In the genomic region with DNA sequence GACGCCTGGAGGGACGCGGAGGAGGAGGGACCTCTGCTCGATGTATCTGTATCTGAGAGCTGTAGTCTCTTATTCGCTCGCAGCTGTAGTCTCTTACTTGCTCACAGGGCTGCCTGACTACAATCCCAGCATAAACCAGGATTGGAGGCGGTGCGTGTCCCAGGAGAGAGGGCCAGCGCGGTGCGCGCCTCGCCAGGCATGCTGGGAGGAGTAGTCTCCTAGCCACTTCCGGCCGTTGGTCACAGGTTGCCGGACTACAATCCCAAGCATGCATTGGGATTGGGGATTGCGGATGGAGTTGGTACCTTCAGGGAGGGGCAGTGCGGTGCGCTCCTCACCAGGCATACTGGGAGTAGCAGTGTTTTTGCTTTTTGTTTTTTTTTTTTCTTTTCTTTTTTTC, we compare ENCODE assay signal across 1 cellular context.
TF ChIP-seq lines count a peak whose summit lies in the region.

No MANE protein-coding gene starts in this region.

TF ChIP-seq in HEK293, 187 proteins besides CTCF, POLR2A, EP300 and RAD21 (continued from another document):
- TF ChIP-seq, protein P1, sequence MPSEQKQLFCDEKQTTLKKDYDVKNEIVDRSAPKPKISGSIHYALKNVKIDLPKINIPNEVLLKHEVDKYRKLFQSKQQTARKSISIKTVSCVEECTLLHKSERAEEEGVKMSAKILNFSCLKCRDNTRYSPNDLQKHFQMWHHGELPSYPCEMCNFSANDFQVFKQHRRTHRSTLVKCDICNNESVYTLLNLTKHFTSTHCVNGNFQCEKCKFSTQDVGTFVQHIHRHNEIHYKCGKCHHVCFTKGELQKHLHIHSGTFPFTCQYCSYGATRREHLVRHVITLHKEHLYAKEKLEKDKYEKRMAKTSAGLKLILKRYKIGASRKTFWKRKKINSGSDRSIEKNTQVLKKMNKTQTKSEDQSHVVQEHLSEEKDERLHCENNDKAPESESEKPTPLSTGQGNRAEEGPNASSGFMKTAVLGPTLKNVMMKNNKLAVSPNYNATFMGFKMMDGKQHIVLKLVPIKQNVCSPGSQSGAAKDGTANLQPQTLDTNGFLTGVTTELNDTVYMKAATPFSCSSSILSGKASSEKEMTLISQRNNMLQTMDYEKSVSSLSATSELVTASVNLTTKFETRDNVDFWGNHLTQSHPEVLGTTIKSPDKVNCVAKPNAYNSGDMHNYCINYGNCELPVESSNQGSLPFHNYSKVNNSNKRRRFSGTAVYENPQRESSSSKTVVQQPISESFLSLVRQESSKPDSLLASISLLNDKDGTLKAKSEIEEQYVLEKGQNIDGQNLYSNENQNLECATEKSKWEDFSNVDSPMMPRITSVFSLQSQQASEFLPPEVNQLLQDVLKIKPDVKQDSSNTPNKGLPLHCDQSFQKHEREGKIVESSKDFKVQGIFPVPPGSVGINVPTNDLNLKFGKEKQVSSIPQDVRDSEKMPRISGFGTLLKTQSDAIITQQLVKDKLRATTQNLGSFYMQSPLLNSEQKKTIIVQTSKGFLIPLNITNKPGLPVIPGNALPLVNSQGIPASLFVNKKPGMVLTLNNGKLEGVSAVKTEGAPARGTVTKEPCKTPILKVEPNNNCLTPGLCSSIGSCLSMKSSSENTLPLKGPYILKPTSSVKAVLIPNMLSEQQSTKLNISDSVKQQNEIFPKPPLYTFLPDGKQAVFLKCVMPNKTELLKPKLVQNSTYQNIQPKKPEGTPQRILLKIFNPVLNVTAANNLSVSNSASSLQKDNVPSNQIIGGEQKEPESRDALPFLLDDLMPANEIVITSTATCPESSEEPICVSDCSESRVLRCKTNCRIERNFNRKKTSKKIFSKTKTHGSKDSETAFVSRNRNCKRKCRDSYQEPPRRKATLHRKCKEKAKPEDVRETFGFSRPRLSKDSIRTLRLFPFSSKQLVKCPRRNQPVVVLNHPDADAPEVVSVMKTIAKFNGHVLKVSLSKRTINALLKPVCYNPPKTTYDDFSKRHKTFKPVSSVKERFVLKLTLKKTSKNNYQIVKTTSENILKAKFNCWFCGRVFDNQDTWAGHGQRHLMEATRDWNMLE (tag by site-specific recombination; conservative IDR thresholded peaks at IDR 0.05; ENCODE audit: low read depth) = 0 out of 2 replicates have a peak, but pooled peaks have one; percentile 32
- TF ChIP-seq ZNF701 (tag by site-specific recombination; IDR thresholded peaks at IDR 0.05) = no peak
- TF ChIP-seq, protein P2, sequence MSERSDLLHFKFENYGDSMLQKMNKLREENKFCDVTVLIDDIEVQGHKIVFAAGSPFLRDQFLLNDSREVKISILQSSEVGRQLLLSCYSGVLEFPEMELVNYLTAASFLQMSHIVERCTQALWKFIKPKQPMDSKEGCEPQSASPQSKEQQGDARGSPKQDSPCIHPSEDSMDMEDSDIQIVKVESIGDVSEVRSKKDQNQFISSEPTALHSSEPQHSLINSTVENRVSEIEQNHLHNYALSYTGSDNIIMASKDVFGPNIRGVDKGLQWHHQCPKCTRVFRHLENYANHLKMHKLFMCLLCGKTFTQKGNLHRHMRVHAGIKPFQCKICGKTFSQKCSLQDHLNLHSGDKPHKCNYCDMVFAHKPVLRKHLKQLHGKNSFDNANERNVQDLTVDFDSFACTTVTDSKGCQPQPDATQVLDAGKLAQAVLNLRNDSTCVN (tag by site-specific recombination; optimal IDR thresholded peaks at IDR 0.05) = peak; percentile 22
- no peak for TF ChIP-seq ZNF362 (tag by site-specific recombination; IDR thresholded peaks at IDR 0.05)
- no peak for TF ChIP-seq ZNF280D (tag by site-specific recombination; IDR thresholded peaks at IDR 0.05)
- peak; percentile 77 for TF ChIP-seq ZBTB17 (tag by site-specific recombination; IDR thresholded peaks at IDR 0.05)
- no peak for TF ChIP-seq ZBTB6 (tag by site-specific recombination; IDR thresholded peaks at IDR 0.05)
- TF ChIP-seq ZSCAN5A (tag by site-specific recombination; IDR thresholded peaks at IDR 0.05) = no peak
- no peak for TF ChIP-seq ZNF792 (tag by site-specific recombination; IDR thresholded peaks at IDR 0.05)
- no peak for TF ChIP-seq ZNF423 (tag by site-specific recombination; IDR thresholded peaks at IDR 0.05)
- peak; percentile 53; the same call in 1 of the 2 replicates for TF ChIP-seq ZNF76 (tag by site-specific recombination; IDR thresholded peaks at IDR 0.05; ENCODE audit: borderline replicate concordance, low read depth)
TF ChIP-seq in HEK293: peak in this region for 4.
